In genomic region chr20:58650181-58650775, GRCh38 we compare ENCODE assay signal across 8 cellular contexts. TPM values are rescaled to one million over a fixed set of nuclear protein-coding genes. Genes with fewer than 3 reads are reported as not detected.
DNase-seq lines count a peak whose midpoint lies in the region; ATAC-seq and TF ChIP-seq lines count a peak whose summit lies in the region.

No MANE protein-coding gene starts in this region.

- H3K36me3 ChIP-seq in duodenal mucosa (ENCODE audit: control insufficient read depth in 1 of 2, insufficient read depth in 2 of 2, low read length in 2 of 2) (no peaks in the 10 kb centered on the region), thyroid gland (no peaks in the 10 kb centered on the region)

- H3K9me3 ChIP-seq in duodenal mucosa (ENCODE audit: control insufficient read depth in 1 of 2, low read length in 2 of 2) = no peaks in the 10 kb centered on the region
- no peaks in the 10 kb centered on the region for H3K9me3 ChIP-seq in mononuclear cell (ENCODE audit: low read depth, low read length)
- H3K9me3 ChIP-seq in thyroid gland = no peaks in the 10 kb centered on the region

- intact Hi-C loops in thyroid gland (cut with DNase I) = loop anchor here (5.0 to 10.0 kb wide), 2 partner anchors 42 to 205 kb away; partner anchors contain the start of genes GNAS, GNAS-AS1 and NPEPL1

- TF ChIP-seq POLR2A in thyroid gland (IDR thresholded peaks at IDR 0.05) = peak in 1 of 2 donors; percentile 16

- 0 to 2% methylated on average over 13 of the region's 62 CpGs for WGBS in thyroid gland, 2 donors

- DNase-seq in ELF-1 (ENCODE audit: low read depth, low spot score) = peak; percentile 23
- DNase-seq in thyroid gland = peak; percentile 15 to 20
- no peak for DNase-seq in NCI-H1436 treated with DMSO at 0.1 percent for 48 hours (lab: John Stamatoyannopoulos, UW)

- peak overlapping the region; percentile 63 to 98 for H3K9ac ChIP-seq in duodenal mucosa (ENCODE audit: low read depth in 1 of 2, low read length in 2 of 2)

- peaks cover 17 to 22% of the 10 kb centered on the region in 2 donors for H3K4me1 ChIP-seq in duodenal mucosa (ENCODE audit: control insufficient read depth in 1 of 2, insufficient read depth in 2 of 2, low read length in 2 of 2)
- peaks cover 20% of the 10 kb centered on the region for H3K4me1 ChIP-seq in mononuclear cell (ENCODE audit: insufficient read depth, low read length)
- peaks cover 21 to 24% of the 10 kb centered on the region in 2 donors for H3K4me1 ChIP-seq in thyroid gland

- peak overlapping the region; percentile 94 for H3K27ac ChIP-seq in duodenal mucosa (ENCODE audit: low read depth, low read length)
- peak overlapping the region; percentile 80 to 97 (median 86) for H3K27ac ChIP-seq in thyroid gland

- H3K27me3 ChIP-seq in duodenal mucosa (ENCODE audit: control insufficient read depth in 1 of 2, insufficient read depth in 2 of 2, low read length in 2 of 2) (no peaks in the 10 kb centered on the region), mononuclear cell (ENCODE audit: insufficient read depth, low read length) (no peaks in the 10 kb centered on the region), thyroid gland (no peaks in the 10 kb centered on the region)

- ATAC-seq in HG02852 (IDR thresholded peaks at IDR 0.05; ENCODE audit: unreplicated experiment) (peak; percentile 23), HG03457 (IDR thresholded peaks at IDR 0.05; ENCODE audit: unreplicated experiment) (no peak)
- peak; percentile 9 to 14 for ATAC-seq in activated CD4-positive, CD25-positive, alpha-beta regulatory T cell treated with anti-CD3 and anti-CD28 coated beads, Interleukin-2, amount 50 U/mL, for 24 hours

- no peak for TF ChIP-seq CTCF in thyroid gland (IDR thresholded peaks at IDR 0.05)

- peak overlapping the region; percentile 95 to 96 for H3K4me3 ChIP-seq in duodenal mucosa (ENCODE audit: low read depth in 1 of 2, low read length in 2 of 2)
- peak overlapping the region; percentile 62 for H3K4me3 ChIP-seq in mononuclear cell (ENCODE audit: low read length)
- peak overlapping the region; percentile 42 to 72 (median 68) for H3K4me3 ChIP-seq in thyroid gland (replicated peaks in 1 of 3)

RNA-seq across cellular contexts. Expression of gene STX16, which starts 0.8 kb away (rescaled TPM):
- total RNA-seq in mononuclear cell = 90.3 TPM
- total RNA-seq in thyroid gland = 10 to 100 TPM; 42.5 to 59.1 (median 53.0) TPM

RNA-seq across cellular contexts. Expression of gene NPEPL1, which starts 42.3 kb away (rescaled TPM):
- total RNA-seq in mononuclear cell (25.5 TPM), thyroid gland (10 to 100 TPM; 41.6 to 56.0 (median 47.2) TPM)
